Comparison of ENCODE assay signal across 10 cellular contexts in the genomic region with DNA sequence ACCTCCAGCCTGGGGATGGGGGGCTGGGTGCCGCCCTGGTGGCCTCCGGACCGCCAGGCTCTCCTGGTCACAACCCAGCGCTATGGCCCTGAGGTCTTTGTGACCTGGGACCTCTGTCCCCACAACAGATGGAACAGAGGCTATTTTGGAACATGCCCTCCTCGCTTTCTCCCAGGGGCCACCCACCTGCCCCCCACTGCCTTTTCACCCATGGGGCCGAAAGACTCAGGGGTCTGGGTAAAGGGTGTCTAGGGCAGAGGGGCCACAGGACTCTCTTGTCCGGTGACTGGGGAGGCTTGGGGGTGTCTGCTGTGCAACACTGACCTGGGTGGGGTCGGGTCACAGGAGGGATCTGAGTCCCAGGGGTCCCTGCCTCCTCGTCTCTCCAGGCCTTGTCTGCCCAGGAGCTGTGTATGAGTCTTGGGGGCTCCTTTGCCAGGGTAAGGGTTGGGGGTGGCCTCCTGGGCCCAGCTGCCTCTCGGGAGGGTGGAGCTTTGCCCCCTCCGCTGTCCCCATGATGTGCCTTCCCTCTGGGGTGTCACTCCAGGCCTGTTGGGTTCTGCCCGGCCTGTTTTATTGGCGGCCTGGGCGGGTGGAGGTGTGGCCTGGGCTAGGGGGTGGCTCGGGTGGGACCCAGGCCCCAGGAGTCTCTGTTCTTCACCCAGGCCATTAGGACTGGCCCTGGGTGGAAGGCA. TPM values are rescaled to one million over a fixed set of nuclear protein-coding genes. Genes with fewer than 3 reads are reported as not detected.
DNase-seq lines count a peak whose midpoint lies in the region; ATAC-seq and TF ChIP-seq lines count a peak whose summit lies in the region.
"Had no signal": no experiment of that assay in that cellular context is flagged by ENCODE, and none has a peak within 500 bp of the region (broad histone marks: within the 10 kb centered on the region; RNA-seq: fewer than 3 reads in every experiment).

No MANE protein-coding gene starts in this region.

- peaks cover 24% of the 10 kb centered on the region for H3K79me2 ChIP-seq in osteoblast (ENCODE audit: insufficient read depth, low read length)

- no peaks in the 10 kb centered on the region for H3K27me3 ChIP-seq in CD4-positive, alpha-beta T cell (ENCODE audit: control insufficient read depth, insufficient read depth, low read length)
- no peaks in the 10 kb centered on the region for H3K27me3 ChIP-seq in esophagus muscularis mucosa
- no peaks in the 10 kb centered on the region for H3K27me3 ChIP-seq in osteoblast (ENCODE audit: insufficient read depth, low read length)
- H3K27me3 ChIP-seq: left lung had no signal

- H3K36me3 ChIP-seq in esophagus muscularis mucosa (peaks cover 0 to 27% (median 7%) of the 10 kb centered on the region in 4 donors), osteoblast (ENCODE audit: insufficient read depth, low read length) (no peaks in the 10 kb centered on the region)

- in situ Hi-C loops in GM13977 (cut with MboI; ENCODE audit: low pct_unique_long_range_greater_than_20kb, low sequenced_read_pairs, unreplicated experiment), result loop anchor here (10.0 kb wide), 1 partner anchor 63 kb away; no protein-coding TSS in a partner anchor

- no peak for TF ChIP-seq POLR2A in esophagus muscularis mucosa (IDR thresholded peaks at IDR 0.05; ENCODE audit: low read depth)

- H3K36me3 Mint-ChIP-seq in CD4-positive, alpha-beta T cell (ENCODE audit: low read depth), result no peaks in the 10 kb centered on the region
- peaks cover 2% of the 10 kb centered on the region for H3K36me3 Mint-ChIP-seq in IgD-negative memory B cell
- H3K36me3 Mint-ChIP-seq: activated naive CD8-positive, alpha-beta T cell had no signal

- peaks cover 7% of the 10 kb centered on the region for H3K4me1 Mint-ChIP-seq in CD4-positive, alpha-beta T cell (ENCODE audit: low read depth)
- H3K4me1 Mint-ChIP-seq in IgD-negative memory B cell, result peaks cover 3 to 11% (median 8%) of the 10 kb centered on the region in 3 donors

- H2AFZ ChIP-seq in osteoblast (ENCODE audit: low read length), result no peak overlapping the region

- no peaks in the 10 kb centered on the region for H3K9me3 ChIP-seq in CD4-positive, alpha-beta T cell (ENCODE audit: control insufficient read depth, low read length)
- H3K9me3 ChIP-seq in esophagus muscularis mucosa (no peaks in the 10 kb centered on the region), osteoblast (ENCODE audit: low read depth, low read length) (no peaks in the 10 kb centered on the region)
- H3K9me3 ChIP-seq: left lung had no signal

- CTCF ChIA-PET in CD4-positive, alpha-beta T cell (lab: Charles Lee), result interaction anchor here (1.2 kb wide), 1 partner anchor 64 kb away, joined by 3 read pairs; no protein-coding TSS in a partner anchor

- POLR2A ChIA-PET in CD4-positive, alpha-beta T cell (lab: Charles Lee), result no interaction called here

- TF ChIP-seq EP300 in esophagus muscularis mucosa (IDR thresholded peaks at IDR 0.05), result no peak

- no peak overlapping the region for H3K27ac ChIP-seq in CD4-positive, alpha-beta T cell (ENCODE audit: low read depth, low read length)
- H3K27ac ChIP-seq in esophagus muscularis mucosa (replicated peaks in 1 of 4), result peak overlapping the region; percentile 80 to 88 (median 84)
- H3K27ac ChIP-seq in osteoblast (ENCODE audit: low read depth, low read length), result no peak overlapping the region

- no peak overlapping the region for H3K4me2 ChIP-seq in osteoblast (ENCODE audit: insufficient read depth, low read length)

- H3K9me3 Mint-ChIP-seq in CD4-positive, alpha-beta T cell, result no peaks in the 10 kb centered on the region
- no peaks in the 10 kb centered on the region for H3K9me3 Mint-ChIP-seq in IgD-negative memory B cell

- H3K4me3 ChIP-seq in esophagus muscularis mucosa (peak overlapping the region; percentile 82 to 98 (median 88)), osteoblast (ENCODE audit: insufficient read depth, low read length) (no peak overlapping the region)

- no peak for TF ChIP-seq CTCF in CD4-positive, alpha-beta T cell (IDR thresholded peaks at IDR 0.05)
- no peak for TF ChIP-seq CTCF in esophagus muscularis mucosa (IDR thresholded peaks at IDR 0.05)
- no peak for TF ChIP-seq CTCF in osteoblast (IDR thresholded peaks at IDR 0.05; ENCODE audit: extremely low read depth, low read depth, low read length)
- no peak for TF ChIP-seq CTCF in GM13977 (IDR thresholded peaks at IDR 0.05; ENCODE audit: extremely low read depth, insufficient read depth, missing control alignments)

- H3K4me3 Mint-ChIP-seq in CD4-positive, alpha-beta T cell, result peak overlapping the region; percentile 48
- H3K4me3 Mint-ChIP-seq in IgD-negative memory B cell, result peak overlapping the region; percentile 52 to 79 (median 67)
- H3K4me3 Mint-ChIP-seq: activated naive CD8-positive, alpha-beta T cell had no signal

- 72% methylated on average over 7 of the region's 15 CpGs for WGBS in esophagus muscularis mucosa

- DNase-seq in CD4-positive, alpha-beta T cell, result no peak
- no peak for DNase-seq in esophagus muscularis mucosa (ENCODE audit: extremely low spot score)
- peak; percentile 92 for DNase-seq in osteoblast (ENCODE audit: insufficient read length, low spot score, missing footprints)
- DNase-seq in GM13977 (ENCODE audit: low spot score), result no peak
- DNase-seq in EL, result no peak
- no peak for DNase-seq in NAMALWA (ENCODE audit: low spot score)

- H3K4me1 ChIP-seq in esophagus muscularis mucosa (peaks cover 25 to 56% (median 43%) of the 10 kb centered on the region in 4 donors), osteoblast (ENCODE audit: insufficient read depth, low read length) (peaks cover 11% of the 10 kb centered on the region)

- intact Hi-C loops in CD4-positive, alpha-beta T cell (cut with DNase I, micrococcal nuclease), result loop anchor here in 1 of 2 experiments (5.0 kb wide), 1 partner anchor 264 kb away; no protein-coding TSS in a partner anchor
- intact Hi-C loops in esophagus muscularis mucosa (cut with DNase I), result no loop called here

- H4K20me1 ChIP-seq in osteoblast (ENCODE audit: insufficient read depth, low read length), result peaks cover 3% of the 10 kb centered on the region

- ATAC-seq in CD4-positive, alpha-beta T cell (ENCODE audit: poor library complexity), result no peak
- ATAC-seq in HG02981 (IDR thresholded peaks at IDR 0.05; ENCODE audit: unreplicated experiment), result no peak

- H3K27me3 Mint-ChIP-seq in CD4-positive, alpha-beta T cell, result no peaks in the 10 kb centered on the region
- no peaks in the 10 kb centered on the region for H3K27me3 Mint-ChIP-seq in IgD-negative memory B cell
- H3K27me3 Mint-ChIP-seq: activated naive CD8-positive, alpha-beta T cell had no signal

- H3K27ac Mint-ChIP-seq in CD4-positive, alpha-beta T cell, result no peak overlapping the region
- peak overlapping the region in 2 of 3 donors; percentile 19 to 88 for H3K27ac Mint-ChIP-seq in IgD-negative memory B cell
- H3K27ac Mint-ChIP-seq: activated naive CD8-positive, alpha-beta T cell had no signal

RNA-seq across cellular contexts. Expression of a gene that starts 2.0 kb away (rescaled TPM):
- total RNA-seq in CD4-positive, alpha-beta T cell, result 1 to 10 TPM; 3.7 to 4.1 TPM
- 4.2 TPM for polyA plus RNA-seq in IgD-negative memory B cell
- 1 to 10 TPM; 2.9 to 8.4 (median 5.0) TPM for total RNA-seq in esophagus muscularis mucosa
- 19.4 and 21.7 TPM in 2 replicates for total RNA-seq in osteoblast

RNA-seq across cellular contexts. Expression of a gene that starts 10.7 kb away (rescaled TPM):
- total RNA-seq in CD4-positive, alpha-beta T cell, result 1 to 10 TPM; 1.5 to 1.6 TPM
- polyA plus RNA-seq in IgD-negative memory B cell, result 3.9 TPM
- total RNA-seq in esophagus muscularis mucosa (not detected), osteoblast (not detected in 2 replicates)

RNA-seq across cellular contexts. Expression of a gene that starts 14.8 kb away (rescaled TPM):
- 100 to 1,000 TPM; 309 to 313 TPM for total RNA-seq in CD4-positive, alpha-beta T cell
- 322 TPM for polyA plus RNA-seq in IgD-negative memory B cell
- total RNA-seq in esophagus muscularis mucosa, result 10 to 100 TPM; 32.0 to 52.5 (median 40.0) TPM
- total RNA-seq in osteoblast, result 31.1 and 32.7 TPM in 2 replicates

RNA-seq across cellular contexts. Expression of a gene that starts 34.6 kb away (rescaled TPM):
- total RNA-seq in CD4-positive, alpha-beta T cell, result not detected
- not detected for polyA plus RNA-seq in IgD-negative memory B cell
- total RNA-seq in esophagus muscularis mucosa (not detected), osteoblast (not detected in 2 replicates)
- total RNA-seq: left lung had no signal

RNA-seq across cellular contexts. Expression of a gene that starts 34.9 kb away (rescaled TPM):
- 10 to 100 TPM; 25.8 to 30.1 TPM for total RNA-seq in CD4-positive, alpha-beta T cell
- 138 TPM for polyA plus RNA-seq in IgD-negative memory B cell
- total RNA-seq in esophagus muscularis mucosa (10 to 100 TPM; 26.3 to 50.9 (median 37.2) TPM), osteoblast (20.6 and 25.0 TPM in 2 replicates)

Comparison
In these comparisons a context has a peak if more than half of its experiments do, and no peak if none do; other contexts are left out.
1. H3K27ac ChIP-seq: peak in esophagus muscularis mucosa (4 of 4); none in CD4-positive, alpha-beta T cell (single experiment) and osteoblast (single experiment).